In the genomic region with DNA sequence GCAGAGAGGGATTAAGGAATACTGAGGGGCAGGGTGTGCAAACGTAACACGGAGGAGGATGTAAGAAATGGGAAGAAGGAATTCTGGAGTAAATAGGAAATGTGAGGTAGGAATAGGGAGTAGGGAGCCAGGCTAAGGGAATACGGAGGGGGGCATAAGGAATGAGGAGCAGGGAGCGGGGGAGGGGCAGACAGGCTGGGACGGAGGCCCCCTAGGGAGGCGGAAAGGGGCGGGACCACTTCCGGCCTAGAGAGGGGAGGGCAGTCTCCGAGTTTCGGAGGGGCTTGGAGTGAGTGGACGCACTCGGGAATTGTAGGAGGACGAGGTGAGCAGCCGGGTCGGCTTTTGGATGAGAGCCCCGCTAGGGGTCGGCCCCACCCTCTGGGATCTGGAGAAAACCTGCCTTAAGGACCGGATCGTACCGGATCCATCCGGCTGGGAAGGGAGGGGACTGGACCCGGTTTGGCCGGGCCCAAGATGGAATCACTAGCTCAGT, we compare ENCODE assay signal across 8 cellular contexts. TPM values are rescaled to one million over a fixed set of nuclear protein-coding genes. Genes with fewer than 3 reads are reported as not detected.
A peak's percentile ranks its signal among the peaks of the same experiment; 100 is the strongest.
DNase-seq lines count a peak whose midpoint lies in the region; ATAC-seq and TF ChIP-seq lines count a peak whose summit lies in the region.

No MANE protein-coding gene starts in this region.

- peak overlapping the region; percentile 83 for H3K4me3 ChIP-seq in fibroblast of villous mesenchyme (ENCODE audit: low read depth, low read length)

- peak; percentile 81 for DNase-seq in Right ventricle myocardium inferior (ENCODE audit: missing footprints)
- no peak for DNase-seq in cardiac septum (ENCODE audit: low spot score)
- DNase-seq in NCI-H524 (lab: John Stamatoyannopoulos, UW) = peak; percentile 92 to 96
- DNase-seq in activated T-helper 2 cell treated with anti-CD3 and anti-CD28 coated beads, Interferon-gamma antibody, Interleukin-2, Interleukin-4, amounts not matched to agents 10 μg/mL and 5 μg/mL and 100 μg/mL, durations not matched to agents 14 hours and 24 hours and 36 hours (ENCODE audit: low spot score) = no peak
- no peak for DNase-seq in fibroblast of villous mesenchyme (ENCODE audit: low read depth)
- DNase-seq in neural crest cell (ENCODE audit: low read depth, low spot score) = peak; percentile 57
- DNase-seq in type B pancreatic cell (ENCODE audit: extremely low spot score, unreplicated experiment) = peak; percentile 80

- intact Hi-C loops in Right ventricle myocardium inferior (cut with DNase I) = loop anchor here (1.0 to 5.0 kb wide), 2 partner anchors 169 to 194 kb away; partner anchors contain the start of gene APEX2
- intact Hi-C loops in cardiac septum (cut with DNase I) = no loop called here
- intact Hi-C loops in activated T-helper 2 cell treated with anti-CD3 and anti-CD28 coated beads, Interferon-gamma antibody, Interleukin-2, Interleukin-4, amounts not matched to agents 10 μg/mL and 5 μg/mL and 100 μg/mL, durations not matched to agents 14 hours and 24 hours and 36 hours (cut with micrococcal nuclease) = loop anchor here (1.0 to 10.0 kb wide), 6 partner anchors 169 to 1383 kb away; partner anchors contain the start of genes FAM120C, PHF8, RIBC1 and SMC1A

- peak overlapping the region; percentile 84 for H3K27ac Mint-ChIP-seq in activated T-helper 2 cell treated with anti-CD3 and anti-CD28 coated beads, Interferon-gamma antibody, Interleukin-2, Interleukin-4, amounts not matched to agents 10 μg/mL and 5 μg/mL and 100 μg/mL, durations not matched to agents 14 hours and 24 hours and 36 hours
- H3K27ac Mint-ChIP-seq in neural crest cell (ENCODE audit: unreplicated experiment) (peak overlapping the region; percentile 98), type B pancreatic cell (peak overlapping the region; percentile 97)

- no peaks in the 10 kb centered on the region for H3K9me3 Mint-ChIP-seq in activated T-helper 2 cell treated with anti-CD3 and anti-CD28 coated beads, Interferon-gamma antibody, Interleukin-2, Interleukin-4, amounts not matched to agents 10 μg/mL and 5 μg/mL and 100 μg/mL, durations not matched to agents 14 hours and 24 hours and 36 hours
- H3K9me3 Mint-ChIP-seq in neural crest cell = no peaks in the 10 kb centered on the region
- H3K9me3 Mint-ChIP-seq in type B pancreatic cell = no peaks in the 10 kb centered on the region

- peak; percentile 5 for TF ChIP-seq CTCF in fibroblast of villous mesenchyme (IDR thresholded peaks at IDR 0.05; ENCODE audit: insufficient read depth, low read depth, low read length)
- TF ChIP-seq CTCF in neural crest cell (conservative IDR thresholded peaks at IDR 0.05) = no peak
- TF ChIP-seq CTCF in type B pancreatic cell (conservative IDR thresholded peaks at IDR 0.05) = peak; percentile 26

- peak; percentile 91 for ATAC-seq in Right ventricle myocardium inferior
- peak; percentile 27 for ATAC-seq in HG02981 (IDR thresholded peaks at IDR 0.05; ENCODE audit: unreplicated experiment)

- peak overlapping the region; percentile 89 for H3K4me3 Mint-ChIP-seq in activated T-helper 2 cell treated with anti-CD3 and anti-CD28 coated beads, Interferon-gamma antibody, Interleukin-2, Interleukin-4, amounts not matched to agents 10 μg/mL and 5 μg/mL and 100 μg/mL, durations not matched to agents 14 hours and 24 hours and 36 hours (ENCODE audit: low read depth)
- H3K4me3 Mint-ChIP-seq in neural crest cell (peak overlapping the region; percentile 99), type B pancreatic cell (peak overlapping the region; percentile 99)

- peaks cover 8% of the 10 kb centered on the region for H3K4me1 Mint-ChIP-seq in activated T-helper 2 cell treated with anti-CD3 and anti-CD28 coated beads, Interferon-gamma antibody, Interleukin-2, Interleukin-4, amounts not matched to agents 10 μg/mL and 5 μg/mL and 100 μg/mL, durations not matched to agents 14 hours and 24 hours and 36 hours (ENCODE audit: low read depth)
- H3K4me1 Mint-ChIP-seq in neural crest cell (peaks cover 21% of the 10 kb centered on the region), type B pancreatic cell (ENCODE audit: unreplicated experiment) (peaks cover 9% of the 10 kb centered on the region)

- H3K27me3 Mint-ChIP-seq in activated T-helper 2 cell treated with anti-CD3 and anti-CD28 coated beads, Interferon-gamma antibody, Interleukin-2, Interleukin-4, amounts not matched to agents 10 μg/mL and 5 μg/mL and 100 μg/mL, durations not matched to agents 14 hours and 24 hours and 36 hours (ENCODE audit: low read depth) = peaks cover 15% of the 10 kb centered on the region
- H3K27me3 Mint-ChIP-seq in neural crest cell (ENCODE audit: low read depth) (peaks cover 6% of the 10 kb centered on the region), type B pancreatic cell (peaks cover 4% of the 10 kb centered on the region)

- H3K36me3 Mint-ChIP-seq in activated T-helper 2 cell treated with anti-CD3 and anti-CD28 coated beads, Interferon-gamma antibody, Interleukin-2, Interleukin-4, amounts not matched to agents 10 μg/mL and 5 μg/mL and 100 μg/mL, durations not matched to agents 14 hours and 24 hours and 36 hours (ENCODE audit: low read depth) = peaks cover 7% of the 10 kb centered on the region
- H3K36me3 Mint-ChIP-seq in neural crest cell (ENCODE audit: low read depth) (peaks cover 21% of the 10 kb centered on the region), type B pancreatic cell (peaks cover 18% of the 10 kb centered on the region)

RNA-seq across cellular contexts. Expression of gene MAGED2, which starts 0.6 kb away (rescaled TPM):
- total RNA-seq in Right ventricle myocardium inferior (71.9 TPM), cardiac septum (91.5 TPM), fibroblast of villous mesenchyme (235 and 242 TPM in 2 replicates), neural crest cell (238 and 259 TPM in 2 replicates), type B pancreatic cell (ENCODE audit: low replicate concordance) (243 and 303 TPM in 2 replicates)
- 35.5 and 36.3 TPM in 2 replicates for total RNA-seq in activated T-helper 2 cell treated with anti-CD3 and anti-CD28 coated beads, Interferon-gamma antibody, Interleukin-2, Interleukin-4, amounts not matched to agents 10 μg/mL and 5 μg/mL and 100 μg/mL, durations not matched to agents 14 hours and 24 hours and 36 hours

RNA-seq across cellular contexts. Expression of gene ITIH6, which starts 10.1 kb away (rescaled TPM):
- total RNA-seq in Right ventricle myocardium inferior = not detected
- not detected for total RNA-seq in cardiac septum
- not detected in 2 replicates for total RNA-seq in activated T-helper 2 cell treated with anti-CD3 and anti-CD28 coated beads, Interferon-gamma antibody, Interleukin-2, Interleukin-4, amounts not matched to agents 10 μg/mL and 5 μg/mL and 100 μg/mL, durations not matched to agents 14 hours and 24 hours and 36 hours
- not detected in 2 replicates for total RNA-seq in fibroblast of villous mesenchyme
- total RNA-seq in neural crest cell = 0.05 and 0.30 TPM in 2 replicates
- total RNA-seq in type B pancreatic cell (ENCODE audit: low replicate concordance) = not detected in 2 replicates

Comparison
In these comparisons a context has a peak if more than half of its experiments do, and no peak if none do; other contexts are left out.
1. DNase-seq: peak in Right ventricle myocardium inferior (single experiment), NCI-H524 (2 of 2), neural crest cell (single experiment) and type B pancreatic cell (single experiment); none in cardiac septum (single experiment), activated T-helper 2 cell treated with anti-CD3 and anti-CD28 coated beads, Interferon-gamma antibody, Interleukin-2, Interleukin-4, amounts not matched to agents 10 μg/mL and 5 μg/mL and 100 μg/mL, durations not matched to agents 14 hours and 24 hours and 36 hours (single experiment) and fibroblast of villous mesenchyme (single experiment).
2. Peak in every context shown above with its lines, with median percentiles within 50 percentile points of each other: H3K27ac Mint-ChIP-seq and H3K4me3 Mint-ChIP-seq.